In genomic region chr2:61416871-61417645, GRCh38 we compare ENCODE assay signal across 25 cellular contexts.
"Had no signal": no experiment of that assay in that cellular context is flagged by ENCODE, and none has a peak within 500 bp of the region (broad histone marks: within the 10 kb centered on the region; RNA-seq: fewer than 3 reads in every experiment).

No MANE protein-coding gene starts in this region.

- H3K4me3 Mint-ChIP-seq: activated CD8-positive, alpha-beta T cell treated with anti-CD3 and anti-CD28 coated beads for 36 hours; activated naive CD4-positive, alpha-beta T cell treated with anti-CD3 and anti-CD28 coated beads, Interleukin-2, amount 10 ng/mL, durations not matched to agents 7 days and 5 days; activated naive CD8-positive, alpha-beta T cell treated with anti-CD3 and anti-CD28 coated beads, Interleukin-2, amount 10 ng/mL, durations not matched to agents 7 days and 5 days; activated T-cell treated with anti-CD3 and anti-CD28 coated beads, Interleukin-2, amount 50 U/mL, for 72 hours; brain had no signal

- ATAC-seq: activated CD8-positive, alpha-beta T cell treated with anti-CD3 and anti-CD28 coated beads for 36 hours; activated naive CD4-positive, alpha-beta T cell treated with anti-CD3 and anti-CD28 coated beads, Interleukin-2, amount 50 U/mL, for 72 hours; activated T-cell treated with anti-CD3 and anti-CD28 coated beads, Interleukin-2, amount 50 U/mL, for 72 hours; gastroesophageal sphincter; heart right ventricle had no signal

- H3K36me3 Mint-ChIP-seq: activated naive CD4-positive, alpha-beta T cell treated with anti-CD3 and anti-CD28 coated beads, Interleukin-2, amount 50 U/mL, for 72 hours had no signal

- H3K27me3 Mint-ChIP-seq: activated CD8-positive, alpha-beta T cell treated with anti-CD3 and anti-CD28 coated beads for 36 hours; activated naive CD4-positive, alpha-beta T cell treated with anti-CD3 and anti-CD28 coated beads, Interleukin-2, amount 10 ng/mL, durations not matched to agents 7 days and 5 days; activated naive CD8-positive, alpha-beta T cell treated with anti-CD3 and anti-CD28 coated beads, Interleukin-2, amount 10 ng/mL, durations not matched to agents 7 days and 5 days; brain had no signal

- H3K9me3 Mint-ChIP-seq: activated CD8-positive, alpha-beta T cell treated with anti-CD3 and anti-CD28 coated beads for 36 hours; activated naive CD4-positive, alpha-beta T cell treated with anti-CD3 and anti-CD28 coated beads, Interleukin-2, amount 10 ng/mL, durations not matched to agents 7 days and 5 days; activated naive CD4-positive, alpha-beta T cell treated with anti-CD3 and anti-CD28 coated beads, Interleukin-2, amount 50 U/mL, for 72 hours; activated naive CD8-positive, alpha-beta T cell treated with anti-CD3 and anti-CD28 coated beads, Interleukin-2, amount 10 ng/mL, durations not matched to agents 7 days and 5 days; activated T-cell treated with anti-CD3 and anti-CD28 coated beads, Interleukin-2, amount 50 U/mL, for 72 hours; brain had no signal

- H3K4me3 ChIP-seq: ascending aorta, breast epithelium, colonic mucosa, esophagus squamous epithelium, gastroesophageal sphincter, heart right ventricle had no signal

- H3K27ac Mint-ChIP-seq: activated CD8-positive, alpha-beta T cell treated with anti-CD3 and anti-CD28 coated beads for 36 hours; activated naive CD4-positive, alpha-beta T cell treated with anti-CD3 and anti-CD28 coated beads, Interleukin-2, amount 10 ng/mL, durations not matched to agents 7 days and 5 days; activated naive CD4-positive, alpha-beta T cell treated with anti-CD3 and anti-CD28 coated beads, Interleukin-2, amount 50 U/mL, for 72 hours; activated naive CD8-positive, alpha-beta T cell treated with anti-CD3 and anti-CD28 coated beads, Interleukin-2, amount 10 ng/mL, durations not matched to agents 7 days and 5 days; activated T-cell treated with anti-CD3 and anti-CD28 coated beads, Interleukin-2, amount 50 U/mL, for 72 hours; brain had no signal

- H3K9me3 ChIP-seq: ascending aorta, breast epithelium, colonic mucosa, esophagus squamous epithelium, gastroesophageal sphincter, heart right ventricle had no signal

- DNase-seq: activated CD4-positive, alpha-beta T cell treated with anti-CD3 and anti-CD28 coated beads for 4 hours; activated CD4-positive, alpha-beta T cell treated with anti-CD3 and anti-CD28 coated beads, Interleukin-2, amount 50 U/mL, for 1 hour; activated CD4-positive, alpha-beta T cell treated with anti-CD3 and anti-CD28 coated beads, Interleukin-2, amount 50 U/mL, for 48 hours; activated CD4-positive, CD25-positive, alpha-beta regulatory T cell; activated CD4-positive, CD25-positive, alpha-beta regulatory T cell treated with anti-CD3 and anti-CD28 coated beads, Interleukin-2, amount 50 U/mL, for 72 hours; activated CD8-positive, alpha-beta memory T cell treated with anti-CD3 and anti-CD28 coated beads for 24 hours; activated CD8-positive, alpha-beta T cell treated with anti-CD3 and anti-CD28 coated beads for 36 hours; activated gamma-delta T cell; activated naive CD4-positive, alpha-beta T cell; activated naive CD4-positive, alpha-beta T cell treated with anti-CD3 and anti-CD28 coated beads, Interleukin-2, amount 10 ng/mL, durations not matched to agents 7 days and 5 days; activated naive CD8-positive, alpha-beta T cell treated with anti-CD3 and anti-CD28 coated beads, Interleukin-2, amount 10 ng/mL, durations not matched to agents 7 days and 5 days; activated T-cell treated with anti-CD3 and anti-CD28 coated beads, Interleukin-2, amount 50 U/mL, for 72 hours; colonic mucosa; effector CD8-positive, alpha-beta T cell; esophagus squamous epithelium; foreskin melanocyte; heart right ventricle; T-helper 2 cell had no signal

- H3K4me1 ChIP-seq: colonic mucosa had no signal

- FAIRE-seq: endothelial cell of umbilical vein had no signal

- H3K27me3 ChIP-seq: ascending aorta, breast epithelium, colonic mucosa, esophagus squamous epithelium, gastroesophageal sphincter, heart right ventricle had no signal

- H3K27ac ChIP-seq: ascending aorta, breast epithelium, colonic mucosa, epithelial cell of prostate, esophagus squamous epithelium, gastroesophageal sphincter, heart right ventricle had no signal
